8 cellular contexts compared by ENCODE assay signal in the genomic region with DNA sequence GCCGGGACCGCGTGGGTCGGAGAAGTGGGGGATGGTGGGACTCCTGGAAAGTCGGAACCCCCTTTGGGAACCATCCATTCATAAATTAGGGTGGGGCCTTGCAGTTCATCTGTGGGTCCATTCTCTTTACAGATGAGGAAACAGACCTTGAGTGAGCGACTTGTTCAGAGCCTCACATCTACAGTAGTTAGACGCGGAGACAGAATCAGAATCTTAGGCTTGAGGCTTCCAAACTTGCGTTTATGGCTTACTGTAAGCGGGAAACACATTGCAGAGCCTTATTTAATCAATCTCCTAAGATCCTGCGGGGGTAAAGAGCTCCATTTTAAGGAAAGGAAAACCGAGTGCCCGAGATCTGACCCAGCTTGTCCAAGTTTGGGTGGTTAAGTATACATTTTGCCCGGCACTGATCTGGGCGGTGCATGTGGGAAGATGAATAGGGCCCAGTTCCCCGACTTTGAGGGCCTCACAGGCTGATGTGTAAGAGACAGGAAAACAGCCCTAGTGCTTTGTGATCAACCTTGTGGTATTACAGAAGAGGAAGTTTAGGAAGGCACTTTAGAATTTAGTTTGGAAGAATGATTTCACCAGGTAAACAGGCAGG. TPM values are rescaled to one million over a fixed set of nuclear protein-coding genes. Genes with fewer than 3 reads are reported as not detected.
DNase-seq lines count a peak whose midpoint lies in the region; ATAC-seq and TF ChIP-seq lines count a peak whose summit lies in the region.

No MANE protein-coding gene starts in this region.

- peak overlapping the region; percentile 73 for H3K4me3 ChIP-seq in cardiac muscle cell
- peak overlapping the region; percentile 91 for H3K4me3 ChIP-seq in astrocyte of the cerebellum (ENCODE audit: low read depth, low read length)

- H3K36me3 ChIP-seq in cardiac muscle cell, result peaks cover 12% of the 10 kb centered on the region

- no peaks in the 10 kb centered on the region for H3K9me3 ChIP-seq in cardiac muscle cell (ENCODE audit: low read depth)

- intact Hi-C loops in Right ventricle myocardium inferior (cut with DNase I), result loop anchor here (2.0 to 10.0 kb wide), 2 partner anchors 567 to 1473 kb away; partner anchors contain the start of genes AMACR, BRIX1 and RAD1

- H3K27me3 ChIP-seq in cardiac muscle cell, result no peaks in the 10 kb centered on the region

- H3K4me1 ChIP-seq in cardiac muscle cell (ENCODE audit: low read depth), result peaks cover 17% of the 10 kb centered on the region

- TF ChIP-seq CTCF in cardiac muscle cell (IDR thresholded peaks at IDR 0.05; ENCODE audit: low read depth, low read length) (no peak), astrocyte of the cerebellum (IDR thresholded peaks at IDR 0.05; ENCODE audit: low read depth, low read length, missing control alignments) (no peak)

- in situ Hi-C loops in astrocyte of the cerebellum (cut with HindIII; ENCODE audit: low sequenced_read_pairs), result no loop called here

- ATAC-seq in Right ventricle myocardium inferior (no peak), GM21381 (IDR thresholded peaks at IDR 0.05; ENCODE audit: unreplicated experiment) (no peak)

- H3K27ac ChIP-seq in cardiac muscle cell, result peak overlapping the region; percentile 91

- DNase-seq in cardiac muscle cell (ENCODE audit: low read depth in 1 of 2, low spot score in 1 of 2) (peak in 1 of 2 donors; percentile 86), Right ventricle myocardium inferior (ENCODE audit: missing footprints) (no peak), HPDE6-E6E7 (ENCODE audit: extremely low spot score) (peak; percentile 32), SIG-M5 (lab: John Stamatoyannopoulos, UW) (peak; percentile 37), astrocyte of the cerebellum (ENCODE audit: low read depth) (peak; percentile 39), iris pigment epithelial cell (ENCODE audit: low read depth) (peak; percentile 71)
- DNase-seq in stimulated activated CD4-positive, alpha-beta T cell treated with anti-CD3 and anti-CD28 coated beads, TNF-alpha, amount 100 ng/mL, for 24 hours (ENCODE audit: low read depth in 3 of 3), result peak in 2 of 3 experiments; percentile 7 to 30

RNA-seq across cellular contexts. Expression of gene TARS1, which starts 0.6 kb away (rescaled TPM):
- total RNA-seq in cardiac muscle cell, result 75.2 and 80.8 TPM in 2 replicates
- polyA plus RNA-seq in cardiac muscle cell, result 73.5 and 80.5 TPM in 2 replicates
- total RNA-seq in Right ventricle myocardium inferior, result 67.7 TPM
